ENCODE assay signal across 1 cellular context in genomic region chr2:166127217-166128155, GRCh38.
TF ChIP-seq lines count a peak whose summit lies in the region.

TSS of gene SCN1A (minus strand) at chr2:166128020. CDS start at chr2:166073621, 54,399 bp downstream.

TF ChIP-seq in HepG2, 621 proteins besides CTCF, POLR2A, EP300 and RAD21 (continued from another document):
- TF ChIP-seq ARID3A (IDR thresholded peaks at IDR 0.05; ENCODE audit: low read depth, low read length) (peak; percentile 84), HNF4G (IDR thresholded peaks at IDR 0.05; ENCODE audit: borderline replicate concordance, low read depth, low read length) (peak; percentile 36; the same call in 1 of the 2 replicates), HNF4G (CRISPR knock-in tag; IDR thresholded peaks at IDR 0.05; ENCODE audit: borderline replicate concordance, low read depth) (no peak), ZFP36L1 (CRISPR knock-in tag; IDR thresholded peaks at IDR 0.05) (no peak), ZBTB26 (CRISPR knock-in tag; IDR thresholded peaks at IDR 0.05; ENCODE audit: borderline replicate concordance) (no peak), ZNF160 (CRISPR knock-in tag; IDR thresholded peaks at IDR 0.05) (no peak; the same call in 1 of the 2 replicates), SMYD3 (CRISPR knock-in tag; IDR thresholded peaks at IDR 0.05) (no peak), ZNF878 (CRISPR knock-in tag; IDR thresholded peaks at IDR 0.05) (no peak), USF2 (IDR thresholded peaks at IDR 0.05; ENCODE audit: low read depth, low read length) (no peak), USF2 (CRISPR knock-in tag; IDR thresholded peaks at IDR 0.05; ENCODE audit: borderline replicate concordance) (no peak), ZBTB7B (CRISPR knock-in tag; IDR thresholded peaks at IDR 0.05) (peak; percentile 61; the same call in 1 of the 2 replicates), CREB1 (IDR thresholded peaks at IDR 0.05) (no peak), CREB1 (CRISPR knock-in tag; IDR thresholded peaks at IDR 0.05) (0 out of 2 replicates have a peak, but pooled peaks have one; percentile 34)
- TF ChIP-seq, protein P1, sequence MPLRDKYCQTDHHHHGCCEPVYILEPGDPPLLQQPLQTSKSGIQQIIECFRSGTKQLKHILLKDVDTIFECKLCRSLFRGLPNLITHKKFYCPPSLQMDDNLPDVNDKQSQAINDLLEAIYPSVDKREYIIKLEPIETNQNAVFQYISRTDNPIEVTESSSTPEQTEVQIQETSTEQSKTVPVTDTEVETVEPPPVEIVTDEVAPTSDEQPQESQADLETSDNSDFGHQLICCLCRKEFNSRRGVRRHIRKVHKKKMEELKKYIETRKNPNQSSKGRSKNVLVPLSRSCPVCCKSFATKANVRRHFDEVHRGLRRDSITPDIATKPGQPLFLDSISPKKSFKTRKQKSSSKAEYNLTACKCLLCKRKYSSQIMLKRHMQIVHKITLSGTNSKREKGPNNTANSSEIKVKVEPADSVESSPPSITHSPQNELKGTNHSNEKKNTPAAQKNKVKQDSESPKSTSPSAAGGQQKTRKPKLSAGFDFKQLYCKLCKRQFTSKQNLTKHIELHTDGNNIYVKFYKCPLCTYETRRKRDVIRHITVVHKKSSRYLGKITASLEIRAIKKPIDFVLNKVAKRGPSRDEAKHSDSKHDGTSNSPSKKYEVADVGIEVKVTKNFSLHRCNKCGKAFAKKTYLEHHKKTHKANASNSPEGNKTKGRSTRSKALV (CRISPR knock-in tag; IDR thresholded peaks at IDR 0.05), result 0 out of 2 replicates have a peak, but pooled peaks have one; percentile 19
